ENCODE assay signal across 27 cellular contexts in genomic region chr2:18169121-18169786, GRCh38.
DNase-seq lines count a peak whose midpoint lies in the region; ATAC-seq, FAIRE-seq and TF ChIP-seq lines count a peak whose summit lies in the region.
"Had no signal": no experiment of that assay in that cellular context is flagged by ENCODE, and none has a peak within 500 bp of the region (broad histone marks: within the 10 kb centered on the region; RNA-seq: fewer than 3 reads in every experiment).

No MANE protein-coding gene starts in this region.

- H3K79me2 ChIP-seq in mammary epithelial cell (ENCODE audit: insufficient read depth, low read length) (no peaks in the 10 kb centered on the region), GM12878 (ENCODE audit: control insufficient read depth, insufficient read depth, low read length) (no peaks in the 10 kb centered on the region)

- no peak overlapping the region for H3K9ac ChIP-seq in mammary epithelial cell (ENCODE audit: insufficient read depth, low read length)
- no peak overlapping the region for H3K9ac ChIP-seq in GM12878 (ENCODE audit: control insufficient read depth, insufficient read depth, low read length)

- H3K36me3 ChIP-seq in mammary epithelial cell (ENCODE audit: insufficient read depth, low read length) (no peaks in the 10 kb centered on the region), GM12878 (ENCODE audit: control insufficient read depth in 2 of 2, insufficient read depth in 2 of 2, low read length in 1 of 2) (no peaks in the 10 kb centered on the region), suprapubic skin (no peaks in the 10 kb centered on the region), BE2C (no peaks in the 10 kb centered on the region)
- H3K36me3 ChIP-seq: heart right ventricle, pancreas, right atrium auricular region had no signal

- SMC1A ChIA-PET in GM12878 (lab: Charles Lee; ENCODE audit: uncharacterized antibody, unreplicated experiment), result no interaction called here

- BruUV-seq in MCF 10A (replicated peaks; lab: Mats Ljungman, UMichigan) (no TSS peak), mammary epithelial cell (replicated peaks; lab: Mats Ljungman, UMichigan) (no TSS peak), GM12878 (replicated peaks; lab: Mats Ljungman, UMichigan) (no TSS peak)

- peaks cover 31% of the 10 kb centered on the region for H3K27me3 Mint-ChIP-seq in MCF 10A (ENCODE audit: insufficient read depth, unreplicated experiment)
- peaks cover 26% of the 10 kb centered on the region for H3K27me3 Mint-ChIP-seq in activated T-cell treated with anti-CD3 and anti-CD28 coated beads, Interleukin-2, amount 50 U/mL, for 72 hours (ENCODE audit: low read depth)
- H3K27me3 Mint-ChIP-seq in activated CD4-positive, alpha-beta T cell treated with anti-CD3 and anti-CD28 coated beads, Interleukin-2, amount 10 ng/mL, durations not matched to agents 24 days and 14 days, result no peaks in the 10 kb centered on the region

- H4K20me1 ChIP-seq in mammary epithelial cell (ENCODE audit: insufficient read depth, low read length) (no peaks in the 10 kb centered on the region), GM12878 (ENCODE audit: control insufficient read depth, insufficient read depth) (no peaks in the 10 kb centered on the region)

- no peak for TF ChIP-seq EP300 in GM12878 (IDR thresholded peaks at IDR 0.05; ENCODE audit: borderline replicate concordance in 1 of 2, control insufficient read depth in 1 of 2, low read depth in 2 of 2, low read length in 2 of 2)
- TF ChIP-seq EP300 in suprapubic skin (IDR thresholded peaks at IDR 0.05), result no peak

- no peak for TF ChIP-seq CTCF in MCF 10A (IDR thresholded peaks at IDR 0.05; ENCODE audit: unreplicated experiment)
- no peak for TF ChIP-seq CTCF in mammary epithelial cell (conservative IDR thresholded peaks at IDR 0.05 in 1 of 2, IDR thresholded peaks at IDR 0.05 in 1 of 2; ENCODE audit: extremely low read depth in 1 of 2, insufficient read depth in 1 of 2, low read depth in 1 of 2, low read length in 2 of 2)
- TF ChIP-seq CTCF in GM12878 (IDR thresholded peaks at IDR 0.05 in 2 of 3, conservative IDR thresholded peaks at IDR 0.05 in 1 of 3; ENCODE audit: control insufficient read depth in 2 of 3, extremely low read depth in 1 of 3, insufficient read depth in 1 of 3, low read depth in 3 of 3, low read length in 3 of 3), result no peak
- TF ChIP-seq CTCF in suprapubic skin (IDR thresholded peaks at IDR 0.05), result no peak
- no peak for TF ChIP-seq CTCF in BE2C (IDR thresholded peaks at IDR 0.05; ENCODE audit: low read depth, low read length)

- no peak for TF ChIP-seq RAD21 in GM12878 (IDR thresholded peaks at IDR 0.05; ENCODE audit: insufficient read depth, low read depth, low read length)

- H3K9me3 ChIP-seq in mammary epithelial cell (replicated peaks; ENCODE audit: insufficient read depth, low read length) (no peaks in the 10 kb centered on the region), GM12878 (replicated peaks; ENCODE audit: control insufficient read depth, insufficient read depth, low read length) (no peaks in the 10 kb centered on the region), suprapubic skin (no peaks in the 10 kb centered on the region), BE2C (no peaks in the 10 kb centered on the region)
- H3K9me3 ChIP-seq: heart right ventricle, pancreas, right atrium auricular region had no signal

- FAIRE-seq in GM12878 (lab: Jason Lieb, UNC), result no peak
- FAIRE-seq: pancreas had no signal

- no peaks in the 10 kb centered on the region for H3K9me3 Mint-ChIP-seq in MCF 10A (ENCODE audit: unreplicated experiment)
- H3K9me3 Mint-ChIP-seq in activated T-cell treated with anti-CD3 and anti-CD28 coated beads, Interleukin-2, amount 50 U/mL, for 72 hours, result peaks cover 0 to 3% of the 10 kb centered on the region in 2 donors
- H3K9me3 Mint-ChIP-seq in activated CD4-positive, alpha-beta T cell treated with anti-CD3 and anti-CD28 coated beads, Interleukin-2, amount 10 ng/mL, durations not matched to agents 24 days and 14 days, result no peaks in the 10 kb centered on the region
- H3K9me3 Mint-ChIP-seq: activated B cell treated with CpG ODN at 0.5 μM for 24 hours; activated CD4-positive, alpha-beta memory T cell treated with anti-CD3 and anti-CD28 coated beads for 36 hours; activated naive CD4-positive, alpha-beta T cell treated with anti-CD3 and anti-CD28 coated beads, Interleukin-2, amount 50 U/mL, for 24 hours; activated T-helper 2 cell treated with anti-CD3 and anti-CD28 coated beads, Interferon-gamma antibody, Interleukin-2, Interleukin-4, amounts not matched to agents 10 μg/mL and 5 μg/mL and 100 μg/mL, durations not matched to agents 14 hours and 24 hours and 36 hours; type B pancreatic cell had no signal

- intact Hi-C loops in MCF 10A (cut with micrococcal nuclease), result no loop called here
- intact Hi-C loops in mammary epithelial cell (cut with micrococcal nuclease), result no loop called here
- intact Hi-C loops in GM12878 (cut with micrococcal nuclease; ENCODE audit: unreplicated experiment), result no loop called here
- intact Hi-C loops in activated CD4-positive, alpha-beta T cell treated with anti-CD3 and anti-CD28 coated beads, Interleukin-2, amount 10 ng/mL, durations not matched to agents 24 days and 14 days (cut with micrococcal nuclease), result no loop called here

- H3K27ac ChIP-seq in mammary epithelial cell (ENCODE audit: insufficient read depth, low read depth, low read length) (no peak overlapping the region), GM12878 (ENCODE audit: control insufficient read depth, insufficient read depth) (no peak overlapping the region), suprapubic skin (peak overlapping the region; percentile 8)
- H3K27ac ChIP-seq: coronary artery, heart right ventricle, pancreas, right atrium auricular region had no signal

- H3K4me1 Mint-ChIP-seq in MCF 10A (ENCODE audit: insufficient read depth, unreplicated experiment), result peaks cover 18% of the 10 kb centered on the region
- no peaks in the 10 kb centered on the region for H3K4me1 Mint-ChIP-seq in activated T-cell treated with anti-CD3 and anti-CD28 coated beads, Interleukin-2, amount 50 U/mL, for 72 hours (ENCODE audit: low read depth)
- no peaks in the 10 kb centered on the region for H3K4me1 Mint-ChIP-seq in activated CD4-positive, alpha-beta T cell treated with anti-CD3 and anti-CD28 coated beads, Interleukin-2, amount 10 ng/mL, durations not matched to agents 24 days and 14 days
- H3K4me1 Mint-ChIP-seq: activated B cell treated with CpG ODN at 0.5 μM for 24 hours; activated naive CD4-positive, alpha-beta T cell treated with anti-CD3 and anti-CD28 coated beads, Interleukin-2, amount 50 U/mL, for 24 hours; CD14-positive monocyte had no signal

- TF ChIP-seq POLR2A in GM12878 (IDR thresholded peaks at IDR 0.05; ENCODE audit: low read depth, low read length) (no peak), suprapubic skin (IDR thresholded peaks at IDR 0.05) (no peak)

- dilution Hi-C loops in mammary epithelial cell (cut with HindIII; ENCODE audit: low sequenced_read_pairs), result no loop called here

- in situ Hi-C loops in mammary epithelial cell (cut with MboI; ENCODE audit: low sequenced_read_pairs in 2 of 2) (no loop called here), GM12878 (cut with MboI) (no loop called here)

- DNase-seq in MCF 10A (ENCODE audit: unreplicated experiment), result peak; percentile 17
- no peak for DNase-seq in mammary epithelial cell
- DNase-seq in NCI-H1694 (lab: John Stamatoyannopoulos, UW), result peak; percentile 90
- DNase-seq in GM12878 (ENCODE audit: low read depth, low spot score), result no peak
- DNase-seq in suprapubic skin (ENCODE audit: low spot score in 2 of 2), result no peak
- no peak for DNase-seq in BE2C
- DNase-seq in activated T-cell treated with anti-CD3 and anti-CD28 coated beads, Interleukin-2, amount 50 U/mL, for 72 hours, result no peak
- no peak for DNase-seq in activated CD4-positive, alpha-beta T cell treated with anti-CD3 and anti-CD28 coated beads, Interleukin-2, amount 10 ng/mL, durations not matched to agents 24 days and 14 days
- DNase-seq: ACHN; activated B cell treated with CpG ODN at 0.5 μM for 24 hours; activated CD4-positive, alpha-beta memory T cell treated with anti-CD3 and anti-CD28 coated beads for 36 hours; Calu3; effector memory CD8-positive, alpha-beta T cell; foreskin melanocyte; GOT3; heart right ventricle; NCI-H1105; NCI-H2081; pancreas had no signal

- H3K4me3 ChIP-seq in mammary epithelial cell (replicated peaks in 1 of 3; ENCODE audit: insufficient read depth in 1 of 3, low read depth in 2 of 3, low read length in 3 of 3) (no peak overlapping the region), GM12878 (no peak overlapping the region), suprapubic skin (no peak overlapping the region), BE2C (ENCODE audit: low read depth, low read length) (no peak overlapping the region)
- H3K4me3 ChIP-seq: coronary artery, heart right ventricle, lung, pancreas, right atrium auricular region had no signal

- RAD21 ChIA-PET in GM12878 (lab: Charles Lee; ENCODE audit: unreplicated experiment), result no interaction called here

- no peak overlapping the region for H2AFZ ChIP-seq in mammary epithelial cell (ENCODE audit: low read depth, low read length)
- no peak overlapping the region for H2AFZ ChIP-seq in GM12878 (ENCODE audit: control insufficient read depth, low read depth, low read length)

- no peak for ATAC-seq in GM12878
- no peak for ATAC-seq in activated T-cell treated with anti-CD3 and anti-CD28 coated beads, Interleukin-2, amount 50 U/mL, for 72 hours (replicated peaks in 1 of 2)
- ATAC-seq: effector memory CD8-positive, alpha-beta T cell; heart right ventricle; Panc1; pancreas had no signal

- POLR2A ChIA-PET in MCF 10A (lab: Yijun Ruan, JAX) (no interaction called here), GM12878 (lab: Charles Lee) (no interaction called here)

- H3K4me1 ChIP-seq in mammary epithelial cell (ENCODE audit: insufficient read depth, low read length), result no peaks in the 10 kb centered on the region
- no peaks in the 10 kb centered on the region for H3K4me1 ChIP-seq in GM12878 (ENCODE audit: control insufficient read depth, insufficient read depth, low read length)
- H3K4me1 ChIP-seq in suprapubic skin, result peaks cover 24% of the 10 kb centered on the region
- no peaks in the 10 kb centered on the region for H3K4me1 ChIP-seq in BE2C
- H3K4me1 ChIP-seq: pancreas, right atrium auricular region had no signal

- H3K4me2 ChIP-seq in mammary epithelial cell (ENCODE audit: insufficient read depth, low read depth, low read length) (no peak overlapping the region), GM12878 (ENCODE audit: control insufficient read depth, insufficient read depth) (no peak overlapping the region)

- CTCF ChIA-PET in MCF 10A (lab: Yijun Ruan, JAX) (interaction anchor here (0.6 to 1.4 kb wide), 2 partner anchors 209 to 211 kb away, joined by 3 read pairs; no protein-coding TSS in a partner anchor), mammary epithelial cell (lab: Charles Lee; ENCODE audit: low non-redundant PET) (no interaction called here), GM12878 (lab: Yijun Ruan, JAX) (interaction anchor here (1.6 to 2.2 kb wide), 2 partner anchors 9 to 19 kb away, joined by 5 to 10 read pairs; no protein-coding TSS in a partner anchor)

- no peak overlapping the region for H3K27ac Mint-ChIP-seq in MCF 10A (ENCODE audit: low read depth, unreplicated experiment)
- H3K27ac Mint-ChIP-seq in activated T-cell treated with anti-CD3 and anti-CD28 coated beads, Interleukin-2, amount 50 U/mL, for 72 hours, result no peak overlapping the region
- no peak overlapping the region for H3K27ac Mint-ChIP-seq in activated CD4-positive, alpha-beta T cell treated with anti-CD3 and anti-CD28 coated beads, Interleukin-2, amount 10 ng/mL, durations not matched to agents 24 days and 14 days
- H3K27ac Mint-ChIP-seq: activated B cell treated with CpG ODN at 0.5 μM for 24 hours; activated CD4-positive, alpha-beta memory T cell treated with anti-CD3 and anti-CD28 coated beads for 36 hours; activated naive CD4-positive, alpha-beta T cell treated with anti-CD3 and anti-CD28 coated beads, Interleukin-2, amount 50 U/mL, for 24 hours; activated T-helper 2 cell treated with anti-CD3 and anti-CD28 coated beads, Interferon-gamma antibody, Interleukin-2, Interleukin-4, amounts not matched to agents 10 μg/mL and 5 μg/mL and 100 μg/mL, durations not matched to agents 14 hours and 24 hours and 36 hours; CD14-positive monocyte; effector memory CD8-positive, alpha-beta T cell; type B pancreatic cell had no signal

- no peaks in the 10 kb centered on the region for H3K36me3 Mint-ChIP-seq in MCF 10A (ENCODE audit: insufficient read depth, unreplicated experiment)
- H3K36me3 Mint-ChIP-seq in activated T-cell treated with anti-CD3 and anti-CD28 coated beads, Interleukin-2, amount 50 U/mL, for 72 hours (ENCODE audit: insufficient read depth in 2 of 2), result no peaks in the 10 kb centered on the region
- H3K36me3 Mint-ChIP-seq in activated CD4-positive, alpha-beta T cell treated with anti-CD3 and anti-CD28 coated beads, Interleukin-2, amount 10 ng/mL, durations not matched to agents 24 days and 14 days (ENCODE audit: low read depth), result no peaks in the 10 kb centered on the region
- H3K36me3 Mint-ChIP-seq: activated CD4-positive, alpha-beta memory T cell treated with anti-CD3 and anti-CD28 coated beads for 36 hours; activated naive CD4-positive, alpha-beta T cell treated with anti-CD3 and anti-CD28 coated beads, Interleukin-2, amount 50 U/mL, for 24 hours; CD14-positive monocyte; type B pancreatic cell had no signal

- WGBS in mammary epithelial cell (ENCODE audit: low coverage, missing lambda C conversion rate), result 80% methylated on average over 4 of the region's 4 CpGs
- 51% methylated on average over 4 of the region's 4 CpGs for WGBS in GM12878 (ENCODE audit: insufficient coverage, insufficient replicate concordance, low lambda C conversion rate, missing lambda C conversion rate)
- 84% methylated on average over 4 of the region's 4 CpGs for WGBS in suprapubic skin

- peaks cover 1% of the 10 kb centered on the region for H3K27me3 ChIP-seq in mammary epithelial cell (ENCODE audit: insufficient read depth, low read length)
- H3K27me3 ChIP-seq in GM12878 (replicated peaks in 1 of 2; ENCODE audit: control insufficient read depth in 2 of 2, insufficient read depth in 2 of 2, low read length in 1 of 2), result no peaks in the 10 kb centered on the region; a peak in 1 of 4 replicates
- H3K27me3 ChIP-seq in suprapubic skin, result no peaks in the 10 kb centered on the region
- no peaks in the 10 kb centered on the region for H3K27me3 ChIP-seq in BE2C
- H3K27me3 ChIP-seq: pancreas, right atrium auricular region had no signal

- H3K4me3 Mint-ChIP-seq in MCF 10A (ENCODE audit: unreplicated experiment), result no peak overlapping the region
- no peak overlapping the region for H3K4me3 Mint-ChIP-seq in activated T-cell treated with anti-CD3 and anti-CD28 coated beads, Interleukin-2, amount 50 U/mL, for 72 hours
- H3K4me3 Mint-ChIP-seq in activated CD4-positive, alpha-beta T cell treated with anti-CD3 and anti-CD28 coated beads, Interleukin-2, amount 10 ng/mL, durations not matched to agents 24 days and 14 days, result no peak overlapping the region
- H3K4me3 Mint-ChIP-seq: activated B cell treated with CpG ODN at 0.5 μM for 24 hours; activated CD4-positive, alpha-beta memory T cell treated with anti-CD3 and anti-CD28 coated beads for 36 hours; activated naive CD4-positive, alpha-beta T cell treated with anti-CD3 and anti-CD28 coated beads, Interleukin-2, amount 50 U/mL, for 24 hours; CD14-positive monocyte; effector memory CD8-positive, alpha-beta T cell; type B pancreatic cell had no signal

Comparison
In these comparisons a context has a peak if more than half of its experiments do, and no peak if none do; other contexts are left out.
1. DNase-seq: peak in MCF 10A (single experiment) and NCI-H1694 (single experiment); none in mammary epithelial cell (single experiment), GM12878 (single experiment), suprapubic skin (0 of 2), BE2C (single experiment), activated T-cell treated with anti-CD3 and anti-CD28 coated beads, Interleukin-2, amount 50 U/mL, for 72 hours (0 of 2) and activated CD4-positive, alpha-beta T cell treated with anti-CD3 and anti-CD28 coated beads, Interleukin-2, amount 10 ng/mL, durations not matched to agents 24 days and 14 days (single experiment).